Comparison of ENCODE assay signal across 25 cellular contexts in genomic region chr2:48673581-48673980, GRCh38. TPM values are rescaled to one million over a fixed set of nuclear protein-coding genes. Genes with fewer than 3 reads are reported as not detected.
"Had no signal": no experiment of that assay in that cellular context is flagged by ENCODE, and none has a peak within 500 bp of the region (broad histone marks: within the 10 kb centered on the region; RNA-seq: fewer than 3 reads in every experiment).

No MANE protein-coding gene starts in this region.

- H3K4me1 ChIP-seq: esophagus muscularis mucosa, foreskin keratinocyte, gastroesophageal sphincter, heart right ventricle, left lung, lower lobe of right lung had no signal

- ATAC-seq: foreskin keratinocyte, gastroesophageal sphincter, heart right ventricle, left lung, left ventricle myocardium superior, lower lobe of right lung had no signal

- H3K4me1 Mint-ChIP-seq: immature natural killer cell had no signal

- H3K9me3 ChIP-seq: lower lobe of right lung had no signal

- H3K36me3 Mint-ChIP-seq: immature natural killer cell had no signal

- H3K4me3 ChIP-seq: coronary artery, dorsolateral prefrontal cortex, esophagus muscularis mucosa, gastroesophageal sphincter, heart right ventricle, left lung, lower lobe of right lung had no signal

- H3K4me3 Mint-ChIP-seq: immature natural killer cell, mesothelial cell of epicardium had no signal

- H3K27ac Mint-ChIP-seq: immature natural killer cell, mesothelial cell of epicardium had no signal

- H3K36me3 ChIP-seq: esophagus muscularis mucosa, gastroesophageal sphincter, left lung, lower lobe of right lung had no signal

- H3K27me3 ChIP-seq: dorsolateral prefrontal cortex, esophagus muscularis mucosa, foreskin keratinocyte, gastroesophageal sphincter, heart right ventricle, left lung had no signal

- FAIRE-seq: colon, endothelial cell of umbilical vein, frontal cortex, kidney had no signal

- DNase-seq: dermis blood vessel endothelial cell; dorsolateral prefrontal cortex; effector CD4-positive, alpha-beta T cell; effector memory CD4-positive, alpha-beta T cell; foreskin keratinocyte; head of caudate nucleus; heart right ventricle; hypothalamus; immature natural killer cell; islet precursor cell; kidney; kidney glomerular epithelial cell; left lung; left ventricle myocardium superior; lower lobe of right lung; mesenchymal stem cell had no signal

- H3K27ac ChIP-seq: coronary artery, dorsolateral prefrontal cortex, esophagus muscularis mucosa, foreskin keratinocyte, gastroesophageal sphincter, heart right ventricle, left lung, lower lobe of right lung had no signal

RNA-seq across cellular contexts. Expression of gene GTF2A1L, which starts 55.9 kb away (rescaled TPM):
- total RNA-seq: dermis blood vessel endothelial cell, endothelial cell of umbilical vein, epithelial cell of proximal tubule, foreskin keratinocyte, frontal cortex, heart right ventricle, left ventricle myocardium superior, lower lobe of right lung, mesenteric fat pad had no signal
- polyA plus RNA-seq: immature natural killer cell had no signal
